Comparison of ENCODE assay signal across 2 cellular contexts in the genomic region with DNA sequence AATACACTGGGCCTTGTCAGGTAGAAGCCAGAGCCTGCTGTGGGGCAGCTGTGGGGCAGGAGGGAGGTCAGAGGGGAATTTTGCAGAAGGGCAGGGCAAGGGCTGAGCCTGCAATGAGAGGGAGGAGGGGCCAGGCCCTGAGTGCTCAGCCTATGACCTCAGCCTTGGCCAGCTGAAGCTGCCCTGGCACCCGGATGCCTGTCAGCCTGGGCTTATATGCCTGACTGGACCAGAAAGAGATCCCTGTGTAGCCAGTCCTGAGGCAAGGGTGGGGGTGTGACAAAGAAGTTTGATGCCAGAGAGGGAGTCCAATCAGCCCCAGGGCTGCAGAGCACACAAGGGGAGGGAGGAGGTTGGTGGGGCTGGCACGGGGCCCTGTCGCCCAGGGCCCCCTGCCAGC.
TF ChIP-seq lines count a peak whose summit lies in the region.

No MANE protein-coding gene starts in this region.

TF ChIP-seq in SK-N-SH, 30 proteins besides CTCF, POLR2A, EP300 and RAD21 (continued from another document):
- TF ChIP-seq, protein P1, sequence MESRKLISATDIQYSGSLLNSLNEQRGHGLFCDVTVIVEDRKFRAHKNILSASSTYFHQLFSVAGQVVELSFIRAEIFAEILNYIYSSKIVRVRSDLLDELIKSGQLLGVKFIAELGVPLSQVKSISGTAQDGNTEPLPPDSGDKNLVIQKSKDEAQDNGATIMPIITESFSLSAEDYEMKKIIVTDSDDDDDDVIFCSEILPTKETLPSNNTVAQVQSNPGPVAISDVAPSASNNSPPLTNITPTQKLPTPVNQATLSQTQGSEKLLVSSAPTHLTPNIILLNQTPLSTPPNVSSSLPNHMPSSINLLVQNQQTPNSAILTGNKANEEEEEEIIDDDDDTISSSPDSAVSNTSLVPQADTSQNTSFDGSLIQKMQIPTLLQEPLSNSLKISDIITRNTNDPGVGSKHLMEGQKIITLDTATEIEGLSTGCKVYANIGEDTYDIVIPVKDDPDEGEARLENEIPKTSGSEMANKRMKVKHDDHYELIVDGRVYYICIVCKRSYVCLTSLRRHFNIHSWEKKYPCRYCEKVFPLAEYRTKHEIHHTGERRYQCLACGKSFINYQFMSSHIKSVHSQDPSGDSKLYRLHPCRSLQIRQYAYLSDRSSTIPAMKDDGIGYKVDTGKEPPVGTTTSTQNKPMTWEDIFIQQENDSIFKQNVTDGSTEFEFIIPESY (IDR thresholded peaks at IDR 0.05; ENCODE audit: borderline replicate concordance, low read depth) = no peak
- TF ChIP-seq, protein P2, sequence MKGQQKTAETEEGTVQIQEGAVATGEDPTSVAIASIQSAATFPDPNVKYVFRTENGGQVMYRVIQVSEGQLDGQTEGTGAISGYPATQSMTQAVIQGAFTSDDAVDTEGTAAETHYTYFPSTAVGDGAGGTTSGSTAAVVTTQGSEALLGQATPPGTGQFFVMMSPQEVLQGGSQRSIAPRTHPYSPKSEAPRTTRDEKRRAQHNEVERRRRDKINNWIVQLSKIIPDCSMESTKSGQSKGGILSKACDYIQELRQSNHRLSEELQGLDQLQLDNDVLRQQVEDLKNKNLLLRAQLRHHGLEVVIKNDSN (IDR thresholded peaks at IDR 0.05; ENCODE audit: borderline replicate concordance, low read depth) = no peak
- TF ChIP-seq GATA2 (CRISPR knock-in tag; IDR thresholded peaks at IDR 0.05) = no peak
- TF ChIP-seq FOXJ3 (CRISPR knock-in tag; IDR thresholded peaks at IDR 0.05) = no peak
- no peak for TF ChIP-seq EZH2phosphoT487 (IDR thresholded peaks at IDR 0.05; ENCODE audit: borderline replicate concordance, low read depth)
- TF ChIP-seq, protein P3, sequence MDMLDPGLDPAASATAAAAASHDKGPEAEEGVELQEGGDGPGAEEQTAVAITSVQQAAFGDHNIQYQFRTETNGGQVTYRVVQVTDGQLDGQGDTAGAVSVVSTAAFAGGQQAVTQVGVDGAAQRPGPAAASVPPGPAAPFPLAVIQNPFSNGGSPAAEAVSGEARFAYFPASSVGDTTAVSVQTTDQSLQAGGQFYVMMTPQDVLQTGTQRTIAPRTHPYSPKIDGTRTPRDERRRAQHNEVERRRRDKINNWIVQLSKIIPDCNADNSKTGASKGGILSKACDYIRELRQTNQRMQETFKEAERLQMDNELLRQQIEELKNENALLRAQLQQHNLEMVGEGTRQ (IDR thresholded peaks at IDR 0.05; ENCODE audit: borderline replicate concordance, low read depth, low read length) = no peak

TF ChIP-seq in SK-N-SH treated with all-trans-retinoic acid at 6 μM for 48 hours, 23 proteins besides CTCF, POLR2A, EP300 and RAD21 (continued from another document):
- TF ChIP-seq PPARA (CRISPR knock-in tag; IDR thresholded peaks at IDR 0.05; ENCODE audit: borderline replicate concordance) (no peak), ZFP3 (CRISPR knock-in tag; IDR thresholded peaks at IDR 0.05) (no peak), TCF4 (CRISPR knock-in tag; IDR thresholded peaks at IDR 0.05; ENCODE audit: borderline replicate concordance) (no peak), OSR1 (CRISPR knock-in tag; IDR thresholded peaks at IDR 0.05) (no peak), ZNF70 (CRISPR knock-in tag; IDR thresholded peaks at IDR 0.05) (no peak), BACH2 (CRISPR knock-in tag; IDR thresholded peaks at IDR 0.05; ENCODE audit: borderline replicate concordance) (no peak), ZFP30 (CRISPR knock-in tag; IDR thresholded peaks at IDR 0.05) (no peak), ISL1 (CRISPR knock-in tag; IDR thresholded peaks at IDR 0.05) (no peak), SNAI2 (CRISPR knock-in tag; IDR thresholded peaks at IDR 0.05) (no peak)
